In genomic region chr17:75904749-75905521, GRCh38 we compare ENCODE assay signal across 1 cellular context.
TF ChIP-seq lines count a peak whose summit lies in the region.

Gene MRPL38, minus strand, starts transcription at chr17:75904884. Its CDS starts 9 bp downstream, at chr17:75904875.

TF ChIP-seq in K562, 482 proteins besides CTCF, POLR2A, EP300 and RAD21 (continued from another document and continues in another):
- TF ChIP-seq, protein P1, sequence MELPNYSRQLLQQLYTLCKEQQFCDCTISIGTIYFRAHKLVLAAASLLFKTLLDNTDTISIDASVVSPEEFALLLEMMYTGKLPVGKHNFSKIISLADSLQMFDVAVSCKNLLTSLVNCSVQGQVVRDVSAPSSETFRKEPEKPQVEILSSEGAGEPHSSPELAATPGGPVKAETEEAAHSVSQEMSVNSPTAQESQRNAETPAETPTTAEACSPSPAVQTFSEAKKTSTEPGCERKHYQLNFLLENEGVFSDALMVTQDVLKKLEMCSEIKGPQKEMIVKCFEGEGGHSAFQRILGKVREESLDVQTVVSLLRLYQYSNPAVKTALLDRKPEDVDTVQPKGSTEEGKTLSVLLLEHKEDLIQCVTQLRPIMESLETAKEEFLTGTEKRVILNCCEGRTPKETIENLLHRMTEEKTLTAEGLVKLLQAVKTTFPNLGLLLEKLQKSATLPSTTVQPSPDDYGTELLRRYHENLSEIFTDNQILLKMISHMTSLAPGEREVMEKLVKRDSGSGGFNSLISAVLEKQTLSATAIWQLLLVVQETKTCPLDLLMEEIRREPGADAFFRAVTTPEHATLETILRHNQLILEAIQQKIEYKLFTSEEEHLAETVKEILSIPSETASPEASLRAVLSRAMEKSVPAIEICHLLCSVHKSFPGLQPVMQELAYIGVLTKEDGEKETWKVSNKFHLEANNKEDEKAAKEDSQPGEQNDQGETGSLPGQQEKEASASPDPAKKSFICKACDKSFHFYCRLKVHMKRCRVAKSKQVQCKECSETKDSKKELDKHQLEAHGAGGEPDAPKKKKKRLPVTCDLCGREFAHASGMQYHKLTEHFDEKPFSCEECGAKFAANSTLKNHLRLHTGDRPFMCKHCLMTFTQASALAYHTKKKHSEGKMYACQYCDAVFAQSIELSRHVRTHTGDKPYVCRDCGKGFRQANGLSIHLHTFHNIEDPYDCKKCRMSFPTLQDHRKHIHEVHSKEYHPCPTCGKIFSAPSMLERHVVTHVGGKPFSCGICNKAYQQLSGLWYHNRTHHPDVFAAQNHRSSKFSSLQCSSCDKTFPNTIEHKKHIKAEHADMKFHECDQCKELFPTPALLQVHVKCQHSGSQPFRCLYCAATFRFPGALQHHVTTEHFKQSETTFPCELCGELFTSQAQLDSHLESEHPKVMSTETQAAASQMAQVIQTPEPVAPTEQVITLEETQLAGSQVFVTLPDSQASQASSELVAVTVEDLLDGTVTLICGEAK (IDR thresholded peaks at IDR 0.05) = peak; percentile 50; the same call in 1 of the 2 replicates
- TF ChIP-seq, protein P1 (CRISPR knock-in tag; IDR thresholded peaks at IDR 0.05) = no peak
- TF ChIP-seq TAF1 (IDR thresholded peaks at IDR 0.05; ENCODE audit: control insufficient read depth, extremely low read depth, insufficient read depth, low read length, severe bottlenecking) (peak; percentile 93), ELF2 (CRISPR knock-in tag; IDR thresholded peaks at IDR 0.05) (peak; percentile 78; the same call in 1 of the 2 replicates), NR2C2 (CRISPR knock-in tag; IDR thresholded peaks at IDR 0.05) (no peak), NR2C2 (tag; IDR thresholded peaks at IDR 0.05) (peak; percentile 71), RBM14 (IDR thresholded peaks at IDR 0.05; ENCODE audit: borderline replicate concordance, insufficient read depth, low read depth, low read length) (no peak), MAFF (IDR thresholded peaks at IDR 0.05; ENCODE audit: low read length) (no peak), RFX7 (CRISPR knock-in tag; IDR thresholded peaks at IDR 0.05) (no peak), ZBTB12 (CRISPR knock-in tag; IDR thresholded peaks at IDR 0.05) (peak; percentile 12; the same call in 1 of the 2 replicates), SRSF3 (IDR thresholded peaks at IDR 0.05; ENCODE audit: insufficient read depth, low read length) (no peak), ZNF224 (CRISPR knock-in tag; IDR thresholded peaks at IDR 0.05) (no peak), CEBPB (tag; IDR thresholded peaks at IDR 0.05) (no peak), KDM2B (CRISPR knock-in tag; IDR thresholded peaks at IDR 0.05) (0 out of 2 replicates have a peak, but pooled peaks have one; percentile 6), GABPA (tag; conservative IDR thresholded peaks at IDR 0.05; ENCODE audit: low read depth) (peak; percentile 84), ZNF740 (CRISPR knock-in tag; IDR thresholded peaks at IDR 0.05) (no peak), ZNF740 (tag; IDR thresholded peaks at IDR 0.05) (peak in 1 of 2 experiments; percentile 47; a peak in 1 of 4 replicates), SLC30A9 (CRISPR knock-in tag; IDR thresholded peaks at IDR 0.05) (no peak), HNRNPUL1 (IDR thresholded peaks at IDR 0.05; ENCODE audit: low read length) (no peak), TAF9B (IDR thresholded peaks at IDR 0.05; ENCODE audit: partially characterized antibody) (peak; percentile 13), ZBTB8A (IDR thresholded peaks at IDR 0.05; ENCODE audit: partially characterized antibody) (no peak), PYGO2 (tag; IDR thresholded peaks at IDR 0.05) (no peak), HNRNPL (IDR thresholded peaks at IDR 0.05; ENCODE audit: low read depth, low read length) (peak; percentile 64; the same call in 1 of the 2 replicates), ZNF12 (CRISPR knock-in tag; IDR thresholded peaks at IDR 0.05) (no peak; the same call in 1 of the 2 replicates), HDAC8 (tag; IDR thresholded peaks at IDR 0.05) (no peak), MTA1 (IDR thresholded peaks at IDR 0.05; ENCODE audit: borderline replicate concordance) (no peak), ELF1 (tag; IDR thresholded peaks at IDR 0.05) (peak; percentile 93), HNRNPLL (IDR thresholded peaks at IDR 0.05; ENCODE audit: low read depth, low read length, poor library complexity, severe bottlenecking) (no peak), PML (IDR thresholded peaks at IDR 0.05; ENCODE audit: low read length) (peak; percentile 20; the same call in 1 of the 2 replicates), ETS1 (conservative IDR thresholded peaks at IDR 0.05; ENCODE audit: control insufficient read depth, low read depth, low read length) (peak; percentile 85; the same call in 1 of the 2 replicates), NFRKB (IDR thresholded peaks at IDR 0.05; ENCODE audit: low read depth) (no peak), HNRNPK (IDR thresholded peaks at IDR 0.05; ENCODE audit: low read depth, low read length, poor library complexity, severe bottlenecking) (peak; percentile 62), PHF20 (IDR thresholded peaks at IDR 0.05; ENCODE audit: partially characterized antibody) (no peak), HDAC2 (IDR thresholded peaks at IDR 0.05) (peak; percentile 47; the same call in 1 of the 2 replicates), ZNF124 (CRISPR knock-in tag; IDR thresholded peaks at IDR 0.05) (no peak), CREBBP (IDR thresholded peaks at IDR 0.05; ENCODE audit: low read depth, low read length) (no peak), ZBTB49 (CRISPR knock-in tag; IDR thresholded peaks at IDR 0.05; ENCODE audit: borderline replicate concordance) (no peak), SUPT5H (IDR thresholded peaks at IDR 0.05) (peak; percentile 23; the same call in 1 of the 2 replicates), THRAP3 (IDR thresholded peaks at IDR 0.05; ENCODE audit: borderline replicate concordance) (no peak), ZNF133 (CRISPR knock-in tag; IDR thresholded peaks at IDR 0.05) (no peak), ZSCAN32 (CRISPR knock-in tag; IDR thresholded peaks at IDR 0.05) (no peak), ZNF444 (CRISPR knock-in tag; IDR thresholded peaks at IDR 0.05) (no peak), EP400 (IDR thresholded peaks at IDR 0.05) (peak; percentile 79), ZNF785 (CRISPR knock-in tag; IDR thresholded peaks at IDR 0.05) (no peak)
- TF ChIP-seq, protein P2, sequence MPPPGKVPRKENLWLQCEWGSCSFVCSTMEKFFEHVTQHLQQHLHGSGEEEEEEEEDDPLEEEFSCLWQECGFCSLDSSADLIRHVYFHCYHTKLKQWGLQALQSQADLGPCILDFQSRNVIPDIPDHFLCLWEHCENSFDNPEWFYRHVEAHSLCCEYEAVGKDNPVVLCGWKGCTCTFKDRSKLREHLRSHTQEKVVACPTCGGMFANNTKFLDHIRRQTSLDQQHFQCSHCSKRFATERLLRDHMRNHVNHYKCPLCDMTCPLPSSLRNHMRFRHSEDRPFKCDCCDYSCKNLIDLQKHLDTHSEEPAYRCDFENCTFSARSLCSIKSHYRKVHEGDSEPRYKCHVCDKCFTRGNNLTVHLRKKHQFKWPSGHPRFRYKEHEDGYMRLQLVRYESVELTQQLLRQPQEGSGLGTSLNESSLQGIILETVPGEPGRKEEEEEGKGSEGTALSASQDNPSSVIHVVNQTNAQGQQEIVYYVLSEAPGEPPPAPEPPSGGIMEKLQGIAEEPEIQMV (tag; conservative IDR thresholded peaks at IDR 0.05; ENCODE audit: low read depth) = no peak
- TF ChIP-seq, protein P3, sequence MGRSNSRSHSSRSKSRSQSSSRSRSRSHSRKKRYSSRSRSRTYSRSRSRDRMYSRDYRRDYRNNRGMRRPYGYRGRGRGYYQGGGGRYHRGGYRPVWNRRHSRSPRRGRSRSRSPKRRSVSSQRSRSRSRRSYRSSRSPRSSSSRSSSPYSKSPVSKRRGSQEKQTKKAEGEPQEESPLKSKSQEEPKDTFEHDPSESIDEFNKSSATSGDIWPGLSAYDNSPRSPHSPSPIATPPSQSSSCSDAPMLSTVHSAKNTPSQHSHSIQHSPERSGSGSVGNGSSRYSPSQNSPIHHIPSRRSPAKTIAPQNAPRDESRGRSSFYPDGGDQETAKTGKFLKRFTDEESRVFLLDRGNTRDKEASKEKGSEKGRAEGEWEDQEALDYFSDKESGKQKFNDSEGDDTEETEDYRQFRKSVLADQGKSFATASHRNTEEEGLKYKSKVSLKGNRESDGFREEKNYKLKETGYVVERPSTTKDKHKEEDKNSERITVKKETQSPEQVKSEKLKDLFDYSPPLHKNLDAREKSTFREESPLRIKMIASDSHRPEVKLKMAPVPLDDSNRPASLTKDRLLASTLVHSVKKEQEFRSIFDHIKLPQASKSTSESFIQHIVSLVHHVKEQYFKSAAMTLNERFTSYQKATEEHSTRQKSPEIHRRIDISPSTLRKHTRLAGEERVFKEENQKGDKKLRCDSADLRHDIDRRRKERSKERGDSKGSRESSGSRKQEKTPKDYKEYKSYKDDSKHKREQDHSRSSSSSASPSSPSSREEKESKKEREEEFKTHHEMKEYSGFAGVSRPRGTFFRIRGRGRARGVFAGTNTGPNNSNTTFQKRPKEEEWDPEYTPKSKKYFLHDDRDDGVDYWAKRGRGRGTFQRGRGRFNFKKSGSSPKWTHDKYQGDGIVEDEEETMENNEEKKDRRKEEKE (IDR thresholded peaks at IDR 0.05; ENCODE audit: borderline replicate concordance in 1 of 2, control insufficient read depth in 1 of 2, low read depth in 2 of 2, low read length in 1 of 2) = 0 out of 4 replicates have a peak, but pooled peaks of 1 of the 2 experiments have one; percentile 48
